8 cellular contexts compared by ENCODE assay signal in the genomic region with DNA sequence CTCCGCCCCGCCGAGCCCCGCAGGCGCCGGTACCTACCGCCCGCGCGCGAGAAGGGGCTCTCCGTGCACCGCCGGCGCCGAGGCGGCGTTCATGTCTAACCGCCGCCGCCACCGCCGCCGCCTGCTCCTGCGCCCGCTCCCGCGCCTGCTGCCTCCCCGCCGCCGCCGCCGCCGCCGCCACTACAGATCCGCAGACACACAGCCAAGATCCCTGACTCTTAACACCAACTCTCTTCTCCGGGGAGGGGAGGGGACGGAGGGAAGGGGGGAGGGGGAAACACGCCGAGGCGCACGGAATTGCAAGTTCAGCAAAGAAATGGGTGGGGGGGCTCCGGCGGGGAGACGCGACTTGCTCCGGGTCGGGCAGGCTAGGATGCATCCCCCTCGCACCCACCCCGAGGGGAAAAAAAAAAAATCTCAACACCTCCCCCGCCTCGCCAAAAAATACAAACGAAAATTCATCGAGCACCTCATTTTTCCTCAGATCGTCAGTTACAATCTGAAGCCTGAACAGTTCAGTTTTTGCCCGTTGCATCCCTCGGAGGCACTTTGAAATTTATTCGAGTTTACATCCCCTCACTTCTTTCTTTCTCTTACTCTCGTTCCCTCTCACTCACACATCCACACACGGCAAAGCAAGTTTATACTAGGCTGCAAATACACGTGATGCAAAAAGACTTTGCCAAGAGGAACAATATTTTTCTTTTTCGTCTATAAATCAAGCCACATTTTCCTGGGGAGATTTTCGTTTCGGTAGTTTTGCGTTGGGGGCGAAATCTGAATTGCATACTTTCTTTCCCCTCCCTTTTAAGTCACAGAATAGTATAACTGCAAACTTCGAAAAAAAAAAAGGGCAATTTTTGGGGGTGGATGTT. TPM values are rescaled to one million over a fixed set of nuclear protein-coding genes. Genes with fewer than 3 reads are reported as not detected.
A peak's percentile ranks its signal among the peaks of the same experiment; 100 is the strongest.
DNase-seq lines count a peak whose midpoint lies in the region; ATAC-seq, FAIRE-seq and TF ChIP-seq lines count a peak whose summit lies in the region.

A gene (minus strand): TSS at position 192 of the 875 bp plus-strand sequence. CDS start 1,076 bp downstream, outside the sequence.

- H3K27ac ChIP-seq in urinary bladder (ENCODE audit: low read depth) = peak within 1 kb of the TSS; percentile 84

- CTCF ChIA-PET in BJ (lab: Yijun Ruan, JAX) = interaction anchor here (0.7 to 0.9 kb wide), 2 partner anchors 171 to 172 kb away, joined by 3 to 4 read pairs; no protein-coding TSS in a partner anchor

- peak; percentile 49 to 61 for ATAC-seq in naive thymus-derived CD8-positive, alpha-beta T cell

- DNase-seq in BJ (ENCODE audit: low read depth) = no peak
- peak; percentile 10 for DNase-seq in H54 (ENCODE audit: insufficient read length, low spot score)
- peak; percentile 86 for DNase-seq in NCI-H748 (lab: John Stamatoyannopoulos, UW; ENCODE audit: unreplicated experiment)
- peak; percentile 38 to 58 for DNase-seq in frontal cortex (ENCODE audit: low spot score in 2 of 2)
- peak in 8 of 10 donors; percentile 17 to 44 (median 34) for DNase-seq in naive thymus-derived CD8-positive, alpha-beta T cell
- no peak for DNase-seq in NCI-H1048 (lab: John Stamatoyannopoulos, UW)

- peak within 1 kb of the TSS; percentile 9 for H3K27ac Mint-ChIP-seq in activated naive CD4-positive, alpha-beta T cell treated with anti-CD3 and anti-CD28 coated beads, Interleukin-2, amount 50 U/mL, for 24 hours
- peak within 1 kb of the TSS; percentile 28 to 89 (median 75) for H3K27ac Mint-ChIP-seq in naive thymus-derived CD8-positive, alpha-beta T cell

- peak within 1 kb of the TSS; percentile 74 for H3K4me3 ChIP-seq in BJ (ENCODE audit: low read depth, low read length)
- peak within 1 kb of the TSS; percentile 96 for H3K4me3 ChIP-seq in urinary bladder (ENCODE audit: low read depth, low read length)

- H3K27me3 Mint-ChIP-seq in activated naive CD4-positive, alpha-beta T cell treated with anti-CD3 and anti-CD28 coated beads, Interleukin-2, amount 50 U/mL, for 24 hours = peaks cover 45% of the 10 kb centered on the region
- H3K27me3 Mint-ChIP-seq in naive thymus-derived CD8-positive, alpha-beta T cell = peaks cover 30 to 35% (median 33%) of the 10 kb centered on the region in 5 donors

- H3K36me3 ChIP-seq in BJ (ENCODE audit: control insufficient read depth, insufficient read depth, low read length) = no peaks in the 10 kb centered on the region
- no peaks in the 10 kb centered on the region for H3K36me3 ChIP-seq in urinary bladder (ENCODE audit: insufficient read depth)

- WGBS in urinary bladder = under 1% methylated on average over 67 of the region's 67 CpGs

- FAIRE-seq in H54 (lab: Jason Lieb, UNC) = no peak
- no peak for FAIRE-seq in frontal cortex (lab: Jason Lieb, UNC)

- no peaks in the 10 kb centered on the region for H3K36me3 Mint-ChIP-seq in activated naive CD4-positive, alpha-beta T cell treated with anti-CD3 and anti-CD28 coated beads, Interleukin-2, amount 50 U/mL, for 24 hours
- peaks cover 0 to 5% (median 2%) of the 10 kb centered on the region in 3 donors for H3K36me3 Mint-ChIP-seq in naive thymus-derived CD8-positive, alpha-beta T cell

- TF ChIP-seq POLR2A in H54 (IDR thresholded peaks at IDR 0.05; ENCODE audit: low read depth, low read length) = peak; percentile 42

- H3K27me3 ChIP-seq in BJ (ENCODE audit: control insufficient read depth, insufficient read depth, low read length) = no peaks in the 10 kb centered on the region

- no peaks in the 10 kb centered on the region for H3K9me3 Mint-ChIP-seq in activated naive CD4-positive, alpha-beta T cell treated with anti-CD3 and anti-CD28 coated beads, Interleukin-2, amount 50 U/mL, for 24 hours
- peaks cover 0 to 5% (median 0%) of the 10 kb centered on the region in 9 donors for H3K9me3 Mint-ChIP-seq in naive thymus-derived CD8-positive, alpha-beta T cell

- TF ChIP-seq CTCF in BJ (IDR thresholded peaks at IDR 0.05; ENCODE audit: insufficient read depth, low read depth, low read length) = no peak

- H3K4me1 ChIP-seq in urinary bladder (ENCODE audit: insufficient read depth) = no peaks in the 10 kb centered on the region

- H3K4me3 Mint-ChIP-seq in activated naive CD4-positive, alpha-beta T cell treated with anti-CD3 and anti-CD28 coated beads, Interleukin-2, amount 50 U/mL, for 24 hours = peak within 1 kb of the TSS; percentile 83
- H3K4me3 Mint-ChIP-seq in naive thymus-derived CD8-positive, alpha-beta T cell = peak within 1 kb of the TSS; percentile 75 to 95 (median 90)

- POLR2A ChIA-PET in BJ (lab: Charles Lee) = interaction anchor here (0.5 to 0.7 kb wide), 2 partner anchors 266 to 625 kb away, joined by 6 to 11 read pairs; no protein-coding TSS in a partner anchor
- POLR2A ChIA-PET in naive thymus-derived CD8-positive, alpha-beta T cell (lab: Charles Lee) = no interaction called here

- H3K4me1 Mint-ChIP-seq in activated naive CD4-positive, alpha-beta T cell treated with anti-CD3 and anti-CD28 coated beads, Interleukin-2, amount 50 U/mL, for 24 hours = peaks cover 29% of the 10 kb centered on the region
- peaks cover 4 to 34% (median 21%) of the 10 kb centered on the region in 4 donors for H3K4me1 Mint-ChIP-seq in naive thymus-derived CD8-positive, alpha-beta T cell

RNA-seq across cellular contexts. Expression of the gene that starts here (rescaled TPM):
- polyA plus RNA-seq in BJ (2011; rRNA removed) (65.8 and 68.3 TPM in 2 replicates), urinary bladder (46.3 TPM)
- 137 and 192 TPM in 2 replicates for polyA minus RNA-seq in BJ (2011; rRNA and poly(A)+ RNA removed)
- total RNA-seq in frontal cortex (616 TPM), urinary bladder (464 TPM)
- total RNA-seq in naive thymus-derived CD8-positive, alpha-beta T cell = 1 to 10 TPM; 7.9 to 8.9 TPM
- polyA plus RNA-seq in naive thymus-derived CD8-positive, alpha-beta T cell = 1 to 10 TPM in 1 of 3 donors, under 1 TPM in 2; 0.39 to 1.1 (median 0.92) TPM

Comparison
In these comparisons a context has a peak if more than half of its experiments do, and no peak if none do; other contexts are left out.
1. RNA of the gene that starts here (total RNA-seq): 616 TPM in frontal cortex (single experiment) and 464 TPM in urinary bladder (single experiment); 7.9 to 8.9 TPM in naive thymus-derived CD8-positive, alpha-beta T cell; every median in the first group is over 10 times any median in the second.
2. RNA of the gene that starts here (polyA plus RNA-seq): 65.8 to 68.3 TPM in BJ and 46.3 TPM in urinary bladder (single experiment); 0.39 to 1.1 TPM in naive thymus-derived CD8-positive, alpha-beta T cell; every median in the first group is over 10 times any median in the second.
3. DNase-seq: peak in H54 (single experiment), NCI-H748 (single experiment), frontal cortex (2 of 2) and naive thymus-derived CD8-positive, alpha-beta T cell (8 of 10); none in BJ (single experiment) and NCI-H1048 (single experiment).